In the genomic region with DNA sequence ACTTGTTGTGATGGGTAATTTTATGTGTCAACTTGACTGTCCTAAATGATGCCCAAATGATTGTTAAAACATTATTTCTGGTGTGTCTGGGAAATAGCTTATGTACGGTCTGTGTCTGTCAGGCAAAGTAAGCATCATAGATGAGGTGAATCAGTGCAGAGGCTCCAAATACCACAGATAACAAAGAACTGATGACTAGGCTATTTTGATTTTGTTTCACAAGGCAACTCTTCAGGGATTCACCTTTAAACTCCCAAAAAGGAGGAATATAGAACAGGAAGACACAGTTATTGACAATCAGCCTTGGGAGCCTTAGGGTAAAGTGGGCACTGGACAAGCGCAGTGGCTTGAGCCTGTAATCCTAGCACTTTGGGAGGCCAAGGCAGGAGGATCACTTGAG, we compare ENCODE assay signal across 19 cellular contexts.
DNase-seq lines count a peak whose midpoint lies in the region; ATAC-seq, FAIRE-seq and TF ChIP-seq lines count a peak whose summit lies in the region.
"Had no signal": no experiment of that assay in that cellular context is flagged by ENCODE, and none has a peak within 500 bp of the region (broad histone marks: within the 10 kb centered on the region; RNA-seq: fewer than 3 reads in every experiment).

No MANE protein-coding gene starts in this region.

- H3K27me3 ChIP-seq in DND-41 (ENCODE audit: insufficient read depth, low read length, poor library complexity) (no peaks in the 10 kb centered on the region), IMR-90 (ENCODE audit: control insufficient read depth, insufficient read depth, low read length) (no peaks in the 10 kb centered on the region), K562 (ENCODE audit: control insufficient read depth in 2 of 2, insufficient read depth in 2 of 2, low read length in 2 of 2) (no peaks in the 10 kb centered on the region), esophagus squamous epithelium (no peaks in the 10 kb centered on the region), foreskin keratinocyte (no peaks in the 10 kb centered on the region)
- H3K27me3 ChIP-seq: BLaER1 had no signal

- H3K9me3 ChIP-seq in DND-41 (ENCODE audit: insufficient read depth, low read length, severe bottlenecking) (no peaks in the 10 kb centered on the region), IMR-90 (ENCODE audit: control insufficient read depth, insufficient read depth, low read length) (no peaks in the 10 kb centered on the region; the same call in 1 of the 2 replicates), K562 (replicated peaks; ENCODE audit: control insufficient read depth, insufficient read depth, low read depth, low read length) (no peaks in the 10 kb centered on the region; the same call in 1 of the 2 replicates), esophagus squamous epithelium (no peaks in the 10 kb centered on the region)
- H3K9me3 ChIP-seq: BLaER1, Caco-2 had no signal

- no peaks in the 10 kb centered on the region for H3K79me1 ChIP-seq in IMR-90 (ENCODE audit: low read depth in 1 of 2, low read length in 2 of 2)

- peaks cover 8% of the 10 kb centered on the region; the same call in 1 of the 2 replicates for H3K4me1 ChIP-seq in DND-41 (ENCODE audit: insufficient read depth, low read length)
- H3K4me1 ChIP-seq in IMR-90 (ENCODE audit: control insufficient read depth, insufficient read depth, low read length) = no peaks in the 10 kb centered on the region
- no peaks in the 10 kb centered on the region for H3K4me1 ChIP-seq in K562 (replicated peaks in 1 of 2; ENCODE audit: control insufficient read depth in 2 of 2, insufficient read depth in 2 of 2, low read length in 2 of 2)
- no peaks in the 10 kb centered on the region for H3K4me1 ChIP-seq in esophagus squamous epithelium
- H3K4me1 ChIP-seq in foreskin keratinocyte = no peaks in the 10 kb centered on the region
- H3K4me1 ChIP-seq: BLaER1, Caco-2 had no signal

- ATAC-seq in DND-41 (ENCODE audit: insufficient read depth, low read depth) (no peak), IMR-90 (ENCODE audit: low read depth) (no peak), K562 (no peak), foreskin keratinocyte (no peak)
- ATAC-seq: CD8-positive, alpha-beta T cell; GM12878; HCT116 had no signal

- H3K9me1 ChIP-seq in IMR-90 (ENCODE audit: insufficient read depth, low read length) (no peaks in the 10 kb centered on the region), K562 (ENCODE audit: control insufficient read depth, insufficient read depth, low read length) (no peaks in the 10 kb centered on the region)

- H2BK20ac ChIP-seq in IMR-90 (ENCODE audit: low read depth, low read length) = no peak overlapping the region

- no peak for TF ChIP-seq POLR2A in IMR-90 (IDR thresholded peaks at IDR 0.05; ENCODE audit: low read depth, low read length)
- no peak for TF ChIP-seq POLR2A in K562 (conservative IDR thresholded peaks at IDR 0.05)
- TF ChIP-seq POLR2A in esophagus squamous epithelium (IDR thresholded peaks at IDR 0.05) = no peak

- WGBS in IMR-90 (ENCODE audit: extremely low coverage in 2 of 2, insufficient read length in 1 of 2), 2 experiments = 100% methylated on average over 1 of the region's 2 CpGs; no CpG with 5 or more reads in 1 of the 2 experiments
- WGBS in K562 (ENCODE audit: insufficient coverage, low coverage, missing lambda C conversion rate) = 8% methylated on average over 2 of the region's 2 CpGs
- WGBS in esophagus squamous epithelium, 2 donors = 83 to 96% methylated on average over 2 of the region's 2 CpGs

- dilution Hi-C loops in IMR-90 (cut with HindIII; ENCODE audit: low sequenced_read_pairs, unreplicated experiment) = no loop called here

- no peak overlapping the region for H2AK9ac ChIP-seq in IMR-90 (replicated peaks; ENCODE audit: low read depth, low read length, poor library complexity)

- BruUV-seq in IMR-90 (replicated peaks; lab: Mats Ljungman, UMichigan) (no TSS peak), K562 (replicated peaks; lab: Mats Ljungman, UMichigan) (no TSS peak)

- H3K9ac ChIP-seq in DND-41 (ENCODE audit: low read depth, low read length) (no peak overlapping the region), IMR-90 (ENCODE audit: low read depth, low read length) (no peak overlapping the region), K562 (ENCODE audit: insufficient read depth in 1 of 2, low read depth in 2 of 2, low read length in 2 of 2) (no peak overlapping the region)
- H3K9ac ChIP-seq: BLaER1, GM23248 had no signal

- no peak for TF ChIP-seq EP300 in K562 (IDR thresholded peaks at IDR 0.05; ENCODE audit: low read length)

- TF ChIP-seq CTCF in DND-41 (IDR thresholded peaks at IDR 0.05; ENCODE audit: borderline replicate concordance, extremely low read depth, low read length, poor library complexity, severe bottlenecking) (no peak), IMR-90 (conservative IDR thresholded peaks at IDR 0.05; ENCODE audit: low read depth, low read length) (no peak), K562 (IDR thresholded peaks at IDR 0.05 in 2 of 3, conservative IDR thresholded peaks at IDR 0.05 in 1 of 3; ENCODE audit: insufficient read depth in 2 of 3, low read depth in 1 of 3, low read length in 3 of 3) (no peak), esophagus squamous epithelium (IDR thresholded peaks at IDR 0.05) (no peak), foreskin keratinocyte (conservative IDR thresholded peaks at IDR 0.05) (no peak)

- intact Hi-C loops in IMR-90 (cut with micrococcal nuclease) = loop anchor here (5.0 kb wide), 1 partner anchor 1002 kb away; no protein-coding TSS in a partner anchor
- intact Hi-C loops in K562 (cut with micrococcal nuclease) = no loop called here
- intact Hi-C loops in esophagus squamous epithelium (cut with DNase I) = no loop called here

- H3K56ac ChIP-seq in IMR-90 (ENCODE audit: extremely low read depth, insufficient read depth, low read length) = no peak overlapping the region

- H2AFZ ChIP-seq in DND-41 (ENCODE audit: low read depth, low read length) (0 out of 2 replicates have a peak overlapping the region, but pooled peaks have one; percentile 0), IMR-90 (replicated peaks; ENCODE audit: low read length, poor library complexity) (no peak overlapping the region), K562 (ENCODE audit: low read depth, low read length) (no peak overlapping the region)
- H2AFZ ChIP-seq: GM23248 had no signal

- TF ChIP-seq RAD21 in IMR-90 (IDR thresholded peaks at IDR 0.05; ENCODE audit: low read length) (no peak), K562 (CRISPR knock-in tag; conservative IDR thresholded peaks at IDR 0.05 in 1 of 2, IDR thresholded peaks at IDR 0.05 in 1 of 2) (no peak)

- H3K27ac ChIP-seq in DND-41 (ENCODE audit: low read length) (no peak overlapping the region), IMR-90 (ENCODE audit: insufficient read depth, low read length) (no peak overlapping the region), K562 (ENCODE audit: extremely low read depth, low read depth, low read length) (no peak overlapping the region), esophagus squamous epithelium (no peak overlapping the region), foreskin keratinocyte (no peak overlapping the region)
- H3K27ac ChIP-seq: BLaER1, C4-2B, GM23248 had no signal

- H2BK15ac ChIP-seq in IMR-90 (ENCODE audit: low read depth, low read length) = no peak overlapping the region

- H2BK120ac ChIP-seq in IMR-90 (ENCODE audit: low read depth, low read length) = no peak overlapping the region

- H2BK5ac ChIP-seq in IMR-90 (ENCODE audit: low read depth, low read length, poor library complexity, severe bottlenecking) = no peak overlapping the region

- no peak overlapping the region for H3K4me2 ChIP-seq in DND-41 (ENCODE audit: insufficient read depth, low read length)
- no peak overlapping the region for H3K4me2 ChIP-seq in IMR-90 (ENCODE audit: low read depth, low read length)
- no peak overlapping the region for H3K4me2 ChIP-seq in K562 (ENCODE audit: insufficient read depth, low read length)
- H3K4me2 ChIP-seq: BLaER1 had no signal

- POLR2A ChIA-PET in IMR-90 (lab: Charles Lee; ENCODE audit: unreplicated experiment) = no interaction called here
- POLR2A ChIA-PET in K562 (lab: Yijun Ruan, JAX) = no interaction called here

- in situ Hi-C loops in IMR-90 (cut with MboI; ENCODE audit: low sequenced_read_pairs) (no loop called here), K562 (cut with MboI) (no loop called here)

- FAIRE-seq in K562 (lab: Jason Lieb, UNC) = no peak
- FAIRE-seq: GM12878, GM19239 had no signal

- H3K79me2 ChIP-seq in DND-41 (ENCODE audit: insufficient read depth, low read length) (no peaks in the 10 kb centered on the region), K562 (ENCODE audit: control insufficient read depth, insufficient read depth, low read length) (no peaks in the 10 kb centered on the region)

- no peak overlapping the region for H3K23ac ChIP-seq in IMR-90 (ENCODE audit: low read depth, low read length)

- H4K20me1 ChIP-seq in DND-41 (ENCODE audit: insufficient read depth, low read length) = no peaks in the 10 kb centered on the region
- H4K20me1 ChIP-seq in IMR-90 (ENCODE audit: insufficient read depth, low read length) = no peaks in the 10 kb centered on the region
- no peaks in the 10 kb centered on the region for H4K20me1 ChIP-seq in K562 (replicated peaks; ENCODE audit: control insufficient read depth, insufficient read depth, low read length)
- H4K20me1 ChIP-seq: BLaER1 had no signal

- H3K36me3 ChIP-seq in DND-41 (ENCODE audit: insufficient read depth, low read length) (no peaks in the 10 kb centered on the region), IMR-90 (ENCODE audit: control insufficient read depth, insufficient read depth, low read length) (no peaks in the 10 kb centered on the region), K562 (ENCODE audit: control insufficient read depth, insufficient read depth, low read length) (no peaks in the 10 kb centered on the region), esophagus squamous epithelium (no peaks in the 10 kb centered on the region)
- H3K36me3 ChIP-seq: BLaER1 had no signal

- H4K5ac ChIP-seq in IMR-90 (ENCODE audit: low read depth, low read length) = no peak overlapping the region

- no peak overlapping the region for H3K4ac ChIP-seq in IMR-90 (ENCODE audit: low read depth, low read length)

- no peak overlapping the region for H4K91ac ChIP-seq in IMR-90 (ENCODE audit: insufficient read depth, low read depth, low read length)

- H2AK5ac ChIP-seq in IMR-90 (ENCODE audit: low read depth, low read length) = no peak overlapping the region

- H3K4me3 ChIP-seq in DND-41 (ENCODE audit: low read depth in 1 of 2, low read length in 2 of 2) = no peak overlapping the region
- no peak overlapping the region for H3K4me3 ChIP-seq in IMR-90 (ENCODE audit: insufficient read depth, low read depth, low read length)
- no peak overlapping the region for H3K4me3 ChIP-seq in K562
- no peak overlapping the region for H3K4me3 ChIP-seq in esophagus squamous epithelium
- H3K4me3 ChIP-seq: BLaER1, GM12878, GM23248 had no signal

- no peak overlapping the region for H3K18ac ChIP-seq in IMR-90 (ENCODE audit: low read depth, low read length)

- H3K14ac ChIP-seq in IMR-90 (replicated peaks; ENCODE audit: low read depth, low read length) = no peak overlapping the region

- DNase-seq in DND-41 = no peak
- DNase-seq in IMR-90 = no peak
- DNase-seq in K562 (ENCODE audit: extremely low read depth in 1 of 4, low spot score in 3 of 4) = no peak
- DNase-seq in esophagus squamous epithelium (lab: John Stamatoyannopoulos, UW) = no peak
- no peak for DNase-seq in activated CD4-positive, alpha-beta T cell treated with anti-CD3 and anti-CD28 coated beads for 4 hours
- DNase-seq in foreskin keratinocyte = no peak
- DNase-seq: Caco-2; CD4-positive, CD25-positive, alpha-beta regulatory T cell; CD8-positive, alpha-beta T cell; DMS153; EL; GDM1; GM23248; H9 had no signal

- H4K8ac ChIP-seq in IMR-90 (ENCODE audit: low read depth in 2 of 2, low read length in 2 of 2) = no peak overlapping the region

- CTCF ChIA-PET in IMR-90 (lab: Yijun Ruan, JAX) (no interaction called here), K562 (lab: Yijun Ruan, JAX; ENCODE audit: low intra/inter-chr PET ratio) (no interaction called here)
